Comparison of ENCODE assay signal across 16 cellular contexts in genomic region chr4:78481180-78481579, GRCh38.
DNase-seq lines count a peak whose midpoint lies in the region; TF ChIP-seq lines count a peak whose summit lies in the region.
"Had no signal": no experiment of that assay in that cellular context is flagged by ENCODE, and none has a peak within 500 bp of the region (broad histone marks: within the 10 kb centered on the region; RNA-seq: fewer than 3 reads in every experiment).

No MANE protein-coding gene starts in this region.

- no peaks in the 10 kb centered on the region for H3K4me1 Mint-ChIP-seq in activated T-helper 2 cell treated with anti-CD3 and anti-CD28 coated beads, Interferon-gamma antibody, Interleukin-2, Interleukin-4, amounts not matched to agents 10 μg/mL and 5 μg/mL and 100 μg/mL, durations not matched to agents 14 hours and 24 hours and 36 hours (ENCODE audit: low read depth)
- H3K4me1 Mint-ChIP-seq: naive B cell had no signal

- H2AFZ ChIP-seq in mammary epithelial cell (ENCODE audit: low read depth, low read length), result peak overlapping the region; percentile 55

- H3K27ac ChIP-seq in mammary epithelial cell (ENCODE audit: insufficient read depth, low read depth, low read length) (peak overlapping the region; percentile 67), substantia nigra (ENCODE audit: low read depth, low read length, poor library complexity, severe bottlenecking) (no peak overlapping the region)
- H3K27ac ChIP-seq: A549, tibial artery had no signal

- peak overlapping the region; percentile 46 for H3K4me2 ChIP-seq in mammary epithelial cell (ENCODE audit: insufficient read depth, low read depth, low read length)
- H3K4me2 ChIP-seq: A549 had no signal

- no peaks in the 10 kb centered on the region for H4K20me1 ChIP-seq in mammary epithelial cell (ENCODE audit: insufficient read depth, low read length)

- no peak overlapping the region for H3K4me3 ChIP-seq in mammary epithelial cell (replicated peaks in 1 of 3; ENCODE audit: insufficient read depth in 1 of 3, low read depth in 2 of 3, low read length in 3 of 3)
- H3K4me3 ChIP-seq: A549, tibial artery had no signal

- H3K9me3 ChIP-seq in mammary epithelial cell (replicated peaks; ENCODE audit: insufficient read depth, low read length), result no peaks in the 10 kb centered on the region
- H3K9me3 ChIP-seq: A549, tibial artery had no signal

- dilution Hi-C loops in mammary epithelial cell (cut with HindIII; ENCODE audit: low sequenced_read_pairs), result no loop called here

- H3K9me3 Mint-ChIP-seq in activated T-helper 2 cell treated with anti-CD3 and anti-CD28 coated beads, Interferon-gamma antibody, Interleukin-2, Interleukin-4, amounts not matched to agents 10 μg/mL and 5 μg/mL and 100 μg/mL, durations not matched to agents 14 hours and 24 hours and 36 hours, result no peaks in the 10 kb centered on the region
- H3K9me3 Mint-ChIP-seq: naive B cell had no signal

- H3K4me3 Mint-ChIP-seq in activated T-helper 2 cell treated with anti-CD3 and anti-CD28 coated beads, Interferon-gamma antibody, Interleukin-2, Interleukin-4, amounts not matched to agents 10 μg/mL and 5 μg/mL and 100 μg/mL, durations not matched to agents 14 hours and 24 hours and 36 hours (ENCODE audit: low read depth), result no peak overlapping the region

- no peaks in the 10 kb centered on the region for H3K27me3 ChIP-seq in mammary epithelial cell (ENCODE audit: insufficient read depth, low read length)
- H3K27me3 ChIP-seq: tibial artery had no signal

- no peak overlapping the region for H3K27ac Mint-ChIP-seq in activated T-helper 2 cell treated with anti-CD3 and anti-CD28 coated beads, Interferon-gamma antibody, Interleukin-2, Interleukin-4, amounts not matched to agents 10 μg/mL and 5 μg/mL and 100 μg/mL, durations not matched to agents 14 hours and 24 hours and 36 hours
- H3K27ac Mint-ChIP-seq: naive B cell had no signal

- no peak overlapping the region for H3K9ac ChIP-seq in mammary epithelial cell (ENCODE audit: insufficient read depth, low read length)

- DNase-seq in A172 (ENCODE audit: low spot score) (peak; percentile 50), HPDE6-E6E7 (ENCODE audit: extremely low spot score) (peak; percentile 27), mammary epithelial cell (peak; percentile 75), islet precursor cell (peak; percentile 61), GM19240 (ENCODE audit: insufficient read length, low spot score) (no peak), substantia nigra (lab: John Stamatoyannopoulos, UW) (no peak), NCI-H2107 treated with DMSO at 0.1 percent for 48 hours (lab: John Stamatoyannopoulos, UW; ENCODE audit: unreplicated experiment) (no peak)
- no peak for DNase-seq in activated T-helper 2 cell treated with anti-CD3 and anti-CD28 coated beads, Interferon-gamma antibody, Interleukin-2, Interleukin-4, amounts not matched to agents 10 μg/mL and 5 μg/mL and 100 μg/mL, durations not matched to agents 14 hours and 24 hours and 36 hours (ENCODE audit: low spot score)
- DNase-seq: DMS79, erythroblast, kidney glomerular epithelial cell, naive B cell, NCI-H1930, SW 1271, tibial artery had no signal

- 10% methylated on average over 1 of the region's 1 CpG for WGBS in mammary epithelial cell (ENCODE audit: low coverage, missing lambda C conversion rate)

- no peaks in the 10 kb centered on the region for H3K36me3 Mint-ChIP-seq in activated T-helper 2 cell treated with anti-CD3 and anti-CD28 coated beads, Interferon-gamma antibody, Interleukin-2, Interleukin-4, amounts not matched to agents 10 μg/mL and 5 μg/mL and 100 μg/mL, durations not matched to agents 14 hours and 24 hours and 36 hours (ENCODE audit: low read depth)
- H3K36me3 Mint-ChIP-seq: naive B cell had no signal

- intact Hi-C loops in mammary epithelial cell (cut with micrococcal nuclease), result loop anchor here (1.0 kb wide), 1 partner anchor 423 kb away; no protein-coding TSS in a partner anchor
- intact Hi-C loops in activated T-helper 2 cell treated with anti-CD3 and anti-CD28 coated beads, Interferon-gamma antibody, Interleukin-2, Interleukin-4, amounts not matched to agents 10 μg/mL and 5 μg/mL and 100 μg/mL, durations not matched to agents 14 hours and 24 hours and 36 hours (cut with micrococcal nuclease), result no loop called here

- H3K36me3 ChIP-seq in mammary epithelial cell (ENCODE audit: insufficient read depth, low read length), result no peaks in the 10 kb centered on the region
- H3K36me3 ChIP-seq: tibial artery had no signal

- H3K27me3 Mint-ChIP-seq in activated T-helper 2 cell treated with anti-CD3 and anti-CD28 coated beads, Interferon-gamma antibody, Interleukin-2, Interleukin-4, amounts not matched to agents 10 μg/mL and 5 μg/mL and 100 μg/mL, durations not matched to agents 14 hours and 24 hours and 36 hours (ENCODE audit: low read depth), result peaks cover 7% of the 10 kb centered on the region

- CTCF ChIA-PET in mammary epithelial cell (lab: Charles Lee; ENCODE audit: low non-redundant PET), result interaction anchor here (1.4 kb wide), 1 partner anchor 422 kb away, joined by 4 read pairs; no protein-coding TSS in a partner anchor

- BruUV-seq in mammary epithelial cell (replicated peaks; lab: Mats Ljungman, UMichigan), result no TSS peak

- H3K4me1 ChIP-seq in mammary epithelial cell (ENCODE audit: insufficient read depth, low read length), result peaks cover 30% of the 10 kb centered on the region
- H3K4me1 ChIP-seq: A549, tibial artery had no signal

- in situ Hi-C loops in mammary epithelial cell (cut with MboI; ENCODE audit: low sequenced_read_pairs in 2 of 2), result no loop called here

- no peaks in the 10 kb centered on the region for H3K79me2 ChIP-seq in mammary epithelial cell (ENCODE audit: insufficient read depth, low read length)

- TF ChIP-seq CTCF in mammary epithelial cell (conservative IDR thresholded peaks at IDR 0.05 in 1 of 2, IDR thresholded peaks at IDR 0.05 in 1 of 2; ENCODE audit: extremely low read depth in 1 of 2, insufficient read depth in 1 of 2, low read depth in 1 of 2, low read length in 2 of 2), result no peak

Comparison
In these comparisons a context has a peak if more than half of its experiments do, and no peak if none do; other contexts are left out.
1. DNase-seq: peak in A172 (single experiment), HPDE6-E6E7 (single experiment), mammary epithelial cell (single experiment) and islet precursor cell (single experiment); none in activated T-helper 2 cell treated with anti-CD3 and anti-CD28 coated beads, Interferon-gamma antibody, Interleukin-2, Interleukin-4, amounts not matched to agents 10 μg/mL and 5 μg/mL and 100 μg/mL, durations not matched to agents 14 hours and 24 hours and 36 hours (single experiment), GM19240 (single experiment), substantia nigra (0 of 49) and NCI-H2107 treated with DMSO at 0.1 percent for 48 hours (single experiment).